Comparison of ENCODE assay signal across 1 cellular context in the genomic region with DNA sequence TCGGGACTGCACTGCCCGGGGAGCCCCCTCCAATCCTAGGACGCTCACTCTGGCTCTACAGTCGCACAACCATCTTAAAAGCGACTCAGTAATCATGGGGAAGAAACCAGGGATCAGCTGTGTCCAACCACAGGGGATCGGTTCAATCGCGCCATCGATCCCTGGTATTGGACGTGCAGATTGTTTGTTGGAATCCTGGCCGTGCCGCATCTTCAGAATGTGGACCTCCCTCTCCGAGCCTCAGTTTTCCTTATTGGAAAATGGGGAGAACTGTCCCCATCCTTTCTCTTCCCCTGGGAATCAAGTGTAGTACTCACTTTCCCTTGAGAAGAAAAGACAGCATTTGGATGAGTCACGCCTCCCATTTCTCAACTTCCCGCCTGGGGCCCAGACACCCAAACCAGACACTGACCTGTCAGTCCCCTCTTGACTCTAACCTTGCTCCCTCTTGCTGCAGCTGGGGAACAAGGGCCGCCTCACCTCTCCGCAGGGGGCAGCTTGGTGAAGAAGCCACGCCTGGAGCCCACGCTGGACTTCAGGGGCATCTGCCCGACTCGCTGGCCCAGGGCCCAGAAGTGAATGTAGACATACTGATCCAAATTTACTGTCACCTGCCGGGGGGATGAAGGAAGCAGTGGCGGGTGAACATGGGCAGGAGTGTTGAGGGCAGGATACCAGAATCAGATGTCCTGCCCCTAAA.
TF ChIP-seq lines count a peak whose summit lies in the region.

No MANE protein-coding gene starts in this region.

TF ChIP-seq in HepG2, 621 proteins besides CTCF, POLR2A, EP300 and RAD21:
- TF ChIP-seq ATRX (CRISPR knock-in tag; IDR thresholded peaks at IDR 0.05; ENCODE audit: borderline replicate concordance): no peak
- peak; percentile 69 for TF ChIP-seq ZNF629 (CRISPR knock-in tag; conservative IDR thresholded peaks at IDR 0.05)
- no peak for TF ChIP-seq CREB1 (IDR thresholded peaks at IDR 0.05)
- no peak for TF ChIP-seq CREB1 (CRISPR knock-in tag; IDR thresholded peaks at IDR 0.05)
- no peak for TF ChIP-seq ZNF3 (CRISPR knock-in tag; IDR thresholded peaks at IDR 0.05)
